Comparison of ENCODE assay signal across 17 cellular contexts in the genomic region with DNA sequence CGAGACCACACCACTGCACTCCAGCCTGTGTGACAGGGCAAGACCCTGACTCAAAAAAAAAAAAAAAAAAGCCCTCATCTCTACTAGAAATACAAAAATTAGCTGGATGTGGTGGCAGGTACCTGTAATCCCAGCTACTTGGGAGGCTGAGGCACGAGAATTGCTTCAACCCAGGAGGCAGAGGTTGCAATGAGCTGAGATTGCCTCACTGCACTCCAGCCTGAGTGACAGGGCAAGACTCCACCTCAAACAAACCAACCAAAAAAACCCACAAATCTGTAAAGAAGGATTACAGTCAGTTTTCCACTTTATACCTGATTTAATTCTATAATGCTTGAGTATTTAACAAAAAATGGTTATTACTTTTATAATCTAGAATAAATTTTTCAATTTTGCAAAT.
"Had no signal": no experiment of that assay in that cellular context is flagged by ENCODE, and none has a peak within 500 bp of the region (broad histone marks: within the 10 kb centered on the region; RNA-seq: fewer than 3 reads in every experiment).

No MANE protein-coding gene starts in this region.

- DNase-seq: effector memory CD4-positive, alpha-beta T cell; esophagus squamous epithelium; foreskin fibroblast; glutamatergic neuron; islet precursor cell; mammary epithelial cell; naive thymus-derived CD4-positive, alpha-beta T cell; nephron progenitor cell; posterior cingulate gyrus; sigmoid colon; stimulated activated naive CD8-positive, alpha-beta T cell treated with anti-CD3 and anti-CD28 coated beads, Interleukin-15, Interleukin-2, amounts not matched to agents 100 U/mL and 50 U/mL, for 24 hours; thyroid gland had no signal

- H3K4me3 ChIP-seq: esophagus squamous epithelium, gastroesophageal sphincter, sigmoid colon, skin epidermis, suprapubic skin, thyroid gland had no signal

- H3K27me3 Mint-ChIP-seq: naive thymus-derived CD4-positive, alpha-beta T cell; type B pancreatic cell had no signal

- H3K9me3 ChIP-seq: esophagus squamous epithelium, sigmoid colon, thyroid gland had no signal

- H3K4me1 ChIP-seq: suprapubic skin had no signal

- H3K4me3 Mint-ChIP-seq: nephron progenitor cell, type B pancreatic cell had no signal

- H3K27me3 ChIP-seq: esophagus squamous epithelium, gastroesophageal sphincter, sigmoid colon, suprapubic skin, thyroid gland had no signal

- H3K27ac Mint-ChIP-seq: type B pancreatic cell had no signal

- H3K27ac ChIP-seq: esophagus squamous epithelium, sigmoid colon, skin epidermis, suprapubic skin had no signal

- ATAC-seq: gastroesophageal sphincter; left lobe of liver; naive thymus-derived CD4-positive, alpha-beta T cell; stimulated activated naive CD8-positive, alpha-beta T cell treated with anti-CD3 and anti-CD28 coated beads, Interleukin-15, Interleukin-2, amounts not matched to agents 100 U/mL and 50 U/mL, for 24 hours had no signal
